ENCODE assay signal across 25 cellular contexts in genomic region chr14:100494645-100495044, GRCh38.
"Had no signal": no experiment of that assay in that cellular context is flagged by ENCODE, and none has a peak within 500 bp of the region (broad histone marks: within the 10 kb centered on the region; RNA-seq: fewer than 3 reads in every experiment).

No MANE protein-coding gene starts in this region.

- H3K4me3 Mint-ChIP-seq: dendritic cell treated with granulocyte-macrophage colony-stimulating factor and Interleukin-4, amounts not matched to agents 40 ng/mL and 50 ng/mL, for 4 days; effector memory CD8-positive, alpha-beta T cell; endodermal cell; immature natural killer cell; mesothelial cell of epicardium had no signal

- FAIRE-seq: endometrium had no signal

- H3K27ac Mint-ChIP-seq: dendritic cell treated with granulocyte-macrophage colony-stimulating factor and Interleukin-4, amounts not matched to agents 40 ng/mL and 50 ng/mL, for 4 days; effector memory CD8-positive, alpha-beta T cell; endodermal cell; immature natural killer cell; mesothelial cell of epicardium had no signal

- ATAC-seq: effector memory CD8-positive, alpha-beta T cell; esophagus mucosa; gastrocnemius medialis; heart left ventricle; left lung; left ventricle myocardium superior; lower lobe of right lung had no signal

- H3K4me2 ChIP-seq: hepatocyte had no signal

- H3K27me3 Mint-ChIP-seq: dendritic cell treated with granulocyte-macrophage colony-stimulating factor and Interleukin-4, amounts not matched to agents 40 ng/mL and 50 ng/mL, for 4 days; effector memory CD8-positive, alpha-beta T cell had no signal

- H3K27me3 ChIP-seq: colonic mucosa, esophagus squamous epithelium, gastrocnemius medialis, heart left ventricle, hepatocyte, left lung had no signal

- H3K4me3 ChIP-seq: colonic mucosa, esophagus squamous epithelium, gastrocnemius medialis, heart left ventricle, hepatocyte, left lung, lower lobe of right lung had no signal

- H2AFZ ChIP-seq: hepatocyte had no signal

- H3K27ac ChIP-seq: colonic mucosa, epithelial cell of prostate, esophagus squamous epithelium, gastrocnemius medialis, heart left ventricle, hepatocyte, left lung, lower lobe of right lung had no signal

- H3K4me1 Mint-ChIP-seq: endodermal cell, immature natural killer cell, mesothelial cell of epicardium had no signal

- H3K36me3 ChIP-seq: colonic mucosa, esophagus squamous epithelium, gastrocnemius medialis, heart left ventricle, left lung, lower lobe of right lung had no signal

- H3K4me1 ChIP-seq: colonic mucosa, esophagus squamous epithelium, gastrocnemius medialis, heart left ventricle, left lung, lower lobe of right lung had no signal

- H3K9me3 Mint-ChIP-seq: dendritic cell treated with granulocyte-macrophage colony-stimulating factor and Interleukin-4, amounts not matched to agents 40 ng/mL and 50 ng/mL, for 4 days; effector memory CD8-positive, alpha-beta T cell; endodermal cell; immature natural killer cell had no signal

- H3K9me3 ChIP-seq: colonic mucosa, esophagus squamous epithelium, gastrocnemius medialis had no signal

- H3K79me2 ChIP-seq: hepatocyte had no signal

- DNase-seq: cerebellar nuclear complex; colonic mucosa; cortex of kidney; effector CD8-positive, alpha-beta T cell; effector memory CD8-positive, alpha-beta T cell; endodermal cell; erythroblast; esophagus squamous epithelium; foreskin fibroblast; foreskin melanocyte; gastrocnemius medialis; heart left ventricle; hypothalamus; immature natural killer cell; islet precursor cell; left lung; left ventricle myocardium superior; lower lobe of right lung; mesenchymal stem cell had no signal
